Comparison of ENCODE assay signal across 27 cellular contexts in genomic region chr2:32246911-32247310, GRCh38. TPM values are rescaled to one million over a fixed set of nuclear protein-coding genes. Genes with fewer than 3 reads are reported as not detected.
DNase-seq lines count a peak whose midpoint lies in the region; ATAC-seq and TF ChIP-seq lines count a peak whose summit lies in the region.
"Had no signal": no experiment of that assay in that cellular context is flagged by ENCODE, and none has a peak within 500 bp of the region (broad histone marks: within the 10 kb centered on the region; RNA-seq: fewer than 3 reads in every experiment).

No MANE protein-coding gene starts in this region.

- H3K79me2 ChIP-seq in mammary epithelial cell (ENCODE audit: insufficient read depth, low read length): no peaks in the 10 kb centered on the region

- H3K27me3 Mint-ChIP-seq in activated CD4-positive, alpha-beta T cell treated with anti-CD3 and anti-CD28 coated beads for 36 hours: no peaks in the 10 kb centered on the region
- no peaks in the 10 kb centered on the region for H3K27me3 Mint-ChIP-seq in activated naive CD4-positive, alpha-beta T cell treated with anti-CD3 and anti-CD28 coated beads, Interleukin-2, amount 10 ng/mL, durations not matched to agents 7 days and 5 days
- H3K27me3 Mint-ChIP-seq: memory B cell had no signal

- no peaks in the 10 kb centered on the region for H3K9me3 ChIP-seq in MG63
- H3K9me3 ChIP-seq in mammary epithelial cell (replicated peaks; ENCODE audit: insufficient read depth, low read length): no peaks in the 10 kb centered on the region
- H3K9me3 ChIP-seq in mucosa of descending colon: no peaks in the 10 kb centered on the region
- H3K9me3 ChIP-seq: BLaER1 treated with 17β-estradiol and CSF1 and Interleukin-3, amounts not matched to agents 10 nM and 100 nM; psoas muscle; testis had no signal

- no peak overlapping the region for H2AFZ ChIP-seq in mammary epithelial cell (ENCODE audit: low read depth, low read length)

- DNase-seq in MG63 (peak; percentile 24), NCI-H2171 treated with DMSO at 0.1 percent for 48 hours (lab: John Stamatoyannopoulos, UW) (peak; percentile 83), mammary epithelial cell (peak; percentile 23), mucosa of descending colon (no peak), cerebellar nuclear complex (lab: John Stamatoyannopoulos, UW) (no peak), NCI-H510A treated with DMSO at 0.1 percent for 48 hours (lab: John Stamatoyannopoulos, UW) (no peak)
- DNase-seq in activated CD4-positive, alpha-beta T cell treated with anti-CD3 and anti-CD28 coated beads for 36 hours: no peak
- DNase-seq in activated naive CD4-positive, alpha-beta T cell treated with anti-CD3 and anti-CD28 coated beads, Interleukin-2, amount 10 ng/mL, durations not matched to agents 7 days and 5 days: no peak
- DNase-seq: activated CD8-positive, alpha-beta T cell treated with anti-CD3 and anti-CD28 coated beads, Interleukin-2, amount 10 ng/mL, durations not matched to agents 7 days and 5 days; activated effector memory CD4-positive, alpha-beta T cell treated with Interleukin-2 at 50 U/mL for 16 hours; activated naive CD8-positive, alpha-beta T cell treated with anti-CD3 and anti-CD28 coated beads, Interleukin-2, amount 50 U/mL, for 24 hours; KBM-7; NCI-H1436; NCI-H226; NCI-H774; psoas muscle; stimulated activated naive CD4-positive, alpha-beta T cell treated with Interleukin-2 at 50 U/mL for 16 hours; testis had no signal

- H3K36me3 ChIP-seq in MG63 (no peaks in the 10 kb centered on the region), mammary epithelial cell (ENCODE audit: insufficient read depth, low read length) (no peaks in the 10 kb centered on the region), mucosa of descending colon (ENCODE audit: low read depth) (no peaks in the 10 kb centered on the region)

- H4K20me1 ChIP-seq in mammary epithelial cell (ENCODE audit: insufficient read depth, low read length): no peaks in the 10 kb centered on the region
- H4K20me1 ChIP-seq: BLaER1 treated with 17β-estradiol and CSF1 and Interleukin-3, amounts not matched to agents 10 nM and 100 nM had no signal

- TF ChIP-seq CTCF in mammary epithelial cell (conservative IDR thresholded peaks at IDR 0.05 in 1 of 2, IDR thresholded peaks at IDR 0.05 in 1 of 2; ENCODE audit: extremely low read depth in 1 of 2, insufficient read depth in 1 of 2, low read depth in 1 of 2, low read length in 2 of 2) (no peak), mucosa of descending colon (IDR thresholded peaks at IDR 0.05) (no peak)

- H3K36me3 Mint-ChIP-seq in activated CD4-positive, alpha-beta T cell treated with anti-CD3 and anti-CD28 coated beads for 36 hours (ENCODE audit: low read depth): no peaks in the 10 kb centered on the region
- H3K36me3 Mint-ChIP-seq in activated naive CD4-positive, alpha-beta T cell treated with anti-CD3 and anti-CD28 coated beads, Interleukin-2, amount 10 ng/mL, durations not matched to agents 7 days and 5 days: no peaks in the 10 kb centered on the region

- H3K9ac ChIP-seq in mammary epithelial cell (ENCODE audit: insufficient read depth, low read length): no peak overlapping the region
- H3K9ac ChIP-seq: BLaER1 treated with 17β-estradiol and CSF1 and Interleukin-3, amounts not matched to agents 10 nM and 100 nM had no signal

- no peak overlapping the region for H3K27ac ChIP-seq in mammary epithelial cell (ENCODE audit: insufficient read depth, low read depth, low read length)
- H3K27ac ChIP-seq: BLaER1 treated with 17β-estradiol and CSF1 and Interleukin-3, amounts not matched to agents 10 nM and 100 nM; psoas muscle; testis had no signal

- whole genome bisulfite sequencing in mammary epithelial cell (ENCODE audit: low coverage, missing lambda C conversion rate): 18% methylated on average over 4 of the region's 4 CpGs

- H3K27me3 ChIP-seq in MG63 (no peaks in the 10 kb centered on the region), mammary epithelial cell (ENCODE audit: insufficient read depth, low read length) (no peaks in the 10 kb centered on the region)
- H3K27me3 ChIP-seq: BLaER1 treated with 17β-estradiol and CSF1 and Interleukin-3, amounts not matched to agents 10 nM and 100 nM; testis had no signal

- H3K27ac Mint-ChIP-seq in activated CD4-positive, alpha-beta T cell treated with anti-CD3 and anti-CD28 coated beads for 36 hours: no peak overlapping the region
- H3K27ac Mint-ChIP-seq in activated naive CD4-positive, alpha-beta T cell treated with anti-CD3 and anti-CD28 coated beads, Interleukin-2, amount 10 ng/mL, durations not matched to agents 7 days and 5 days: no peak overlapping the region
- H3K27ac Mint-ChIP-seq: activated CD8-positive, alpha-beta T cell treated with anti-CD3 and anti-CD28 coated beads, Interleukin-2, amount 10 ng/mL, durations not matched to agents 7 days and 5 days; activated naive CD8-positive, alpha-beta T cell treated with anti-CD3 and anti-CD28 coated beads, Interleukin-2, amount 50 U/mL, for 24 hours; memory B cell had no signal

- H3K4me3 Mint-ChIP-seq in activated CD4-positive, alpha-beta T cell treated with anti-CD3 and anti-CD28 coated beads for 36 hours: no peak overlapping the region
- H3K4me3 Mint-ChIP-seq in activated naive CD4-positive, alpha-beta T cell treated with anti-CD3 and anti-CD28 coated beads, Interleukin-2, amount 10 ng/mL, durations not matched to agents 7 days and 5 days: no peak overlapping the region
- H3K4me3 Mint-ChIP-seq: activated CD8-positive, alpha-beta T cell treated with anti-CD3 and anti-CD28 coated beads, Interleukin-2, amount 10 ng/mL, durations not matched to agents 7 days and 5 days; activated naive CD8-positive, alpha-beta T cell treated with anti-CD3 and anti-CD28 coated beads, Interleukin-2, amount 50 U/mL, for 24 hours; memory B cell had no signal

- POLR2A ChIA-PET in activated CD4-positive, alpha-beta T cell treated with anti-CD3 and anti-CD28 coated beads for 36 hours (lab: Charles Lee): no interaction called here

- ATAC-seq in mucosa of descending colon: peak; percentile 78
- ATAC-seq in activated CD4-positive, alpha-beta T cell treated with anti-CD3 and anti-CD28 coated beads for 36 hours: no peak
- ATAC-seq: activated CD8-positive, alpha-beta T cell treated with anti-CD3 and anti-CD28 coated beads, Interleukin-2, amount 10 ng/mL, durations not matched to agents 7 days and 5 days; activated naive CD8-positive, alpha-beta T cell treated with anti-CD3 and anti-CD28 coated beads, Interleukin-2, amount 50 U/mL, for 24 hours; HCT116; psoas muscle; Right ventricle myocardium inferior had no signal

- no peak overlapping the region for H3K4me2 ChIP-seq in mammary epithelial cell (ENCODE audit: insufficient read depth, low read depth, low read length)
- H3K4me2 ChIP-seq: BLaER1 treated with 17β-estradiol and CSF1 and Interleukin-3, amounts not matched to agents 10 nM and 100 nM had no signal

- in situ Hi-C loops in mammary epithelial cell (cut with MboI; ENCODE audit: low sequenced_read_pairs in 2 of 2): no loop called here

- H3K4me3 ChIP-seq in MG63 (no peak overlapping the region), mammary epithelial cell (replicated peaks in 1 of 3; ENCODE audit: insufficient read depth in 1 of 3, low read depth in 2 of 3, low read length in 3 of 3) (no peak overlapping the region), mucosa of descending colon (no peak overlapping the region)
- H3K4me3 ChIP-seq: BLaER1 treated with 17β-estradiol and CSF1 and Interleukin-3, amounts not matched to agents 10 nM and 100 nM; psoas muscle; testis had no signal

- dilution Hi-C loops in mammary epithelial cell (cut with HindIII; ENCODE audit: low sequenced_read_pairs): no loop called here

- no TSS peak for BruUV-seq in mammary epithelial cell (replicated peaks; lab: Mats Ljungman, UMichigan)

- no peaks in the 10 kb centered on the region for H3K9me3 Mint-ChIP-seq in activated CD4-positive, alpha-beta T cell treated with anti-CD3 and anti-CD28 coated beads for 36 hours (ENCODE audit: low read depth)
- no peaks in the 10 kb centered on the region for H3K9me3 Mint-ChIP-seq in activated naive CD4-positive, alpha-beta T cell treated with anti-CD3 and anti-CD28 coated beads, Interleukin-2, amount 10 ng/mL, durations not matched to agents 7 days and 5 days
- H3K9me3 Mint-ChIP-seq: activated naive CD8-positive, alpha-beta T cell treated with anti-CD3 and anti-CD28 coated beads, Interleukin-2, amount 50 U/mL, for 24 hours; memory B cell had no signal

- intact Hi-C loops in mammary epithelial cell (cut with micrococcal nuclease): no loop called here
- intact Hi-C loops in mucosa of descending colon (cut with DNase I, micrococcal nuclease): no loop called here
- intact Hi-C loops in activated CD4-positive, alpha-beta T cell treated with anti-CD3 and anti-CD28 coated beads for 36 hours (cut with DNase I, micrococcal nuclease): no loop called here

- CTCF ChIA-PET in mammary epithelial cell (lab: Charles Lee; ENCODE audit: low non-redundant PET): no interaction called here
- CTCF ChIA-PET in activated CD4-positive, alpha-beta T cell treated with anti-CD3 and anti-CD28 coated beads for 36 hours (lab: Charles Lee): interaction anchor here (0.7 kb wide), 1 partner anchor 15 kb away, joined by 3 read pairs; no protein-coding TSS in a partner anchor
- CTCF ChIA-PET in activated naive CD4-positive, alpha-beta T cell treated with anti-CD3 and anti-CD28 coated beads, Interleukin-2, amount 10 ng/mL, durations not matched to agents 7 days and 5 days (lab: Charles Lee): no interaction called here

- H3K4me1 ChIP-seq in mammary epithelial cell (ENCODE audit: insufficient read depth, low read length): no peaks in the 10 kb centered on the region
- H3K4me1 ChIP-seq in mucosa of descending colon (ENCODE audit: low read depth): no peaks in the 10 kb centered on the region
- H3K4me1 ChIP-seq: BLaER1 treated with 17β-estradiol and CSF1 and Interleukin-3, amounts not matched to agents 10 nM and 100 nM; psoas muscle; testis had no signal

- no peaks in the 10 kb centered on the region for H3K4me1 Mint-ChIP-seq in activated CD4-positive, alpha-beta T cell treated with anti-CD3 and anti-CD28 coated beads for 36 hours
- no peaks in the 10 kb centered on the region for H3K4me1 Mint-ChIP-seq in activated naive CD4-positive, alpha-beta T cell treated with anti-CD3 and anti-CD28 coated beads, Interleukin-2, amount 10 ng/mL, durations not matched to agents 7 days and 5 days
- H3K4me1 Mint-ChIP-seq: activated naive CD8-positive, alpha-beta T cell treated with anti-CD3 and anti-CD28 coated beads, Interleukin-2, amount 50 U/mL, for 24 hours; memory B cell had no signal

RNA-seq across cellular contexts. Expression of gene NLRC4, which starts 17.8 kb away (rescaled TPM):
- not detected in 2 replicates for total RNA-seq in MG63 (2014; rRNA removed; shearing (Covaris generic); ENCODE audit: low replicate concordance)
- total RNA-seq in mammary epithelial cell (not detected), mucosa of descending colon (1 to 10 TPM in 2 of 3 donors, under 1 TPM in 1; 0.46 to 1.8 (median 1.5) TPM)
- not detected for polyA plus RNA-seq in mammary epithelial cell
- polyA minus RNA-seq in mammary epithelial cell: not detected
- total RNA-seq in activated CD4-positive, alpha-beta T cell treated with anti-CD3 and anti-CD28 coated beads for 36 hours: under 1 TPM; 0.07 to 0.23 TPM
- total RNA-seq: activated CD8-positive, alpha-beta T cell treated with anti-CD3 and anti-CD28 coated beads, Interleukin-2, amount 10 ng/mL, durations not matched to agents 7 days and 5 days; Daoy; HT1080; myocyte; T-helper 2 cell treated with Interferon-gamma antibody and Interleukin-4, amounts not matched to agents 100 ng/mL and 5 ng/mL, for 36 hours had no signal
- polyA plus RNA-seq: AG04450 had no signal

RNA-seq across cellular contexts. Expression of gene YIPF4, which starts 30.8 kb away (rescaled TPM):
- total RNA-seq in MG63 (2014; rRNA removed; shearing (Covaris generic); ENCODE audit: low replicate concordance): 34.1 and 41.9 TPM in 2 replicates
- 10 to 100 TPM; 17.8 to 45.8 TPM for total RNA-seq in mammary epithelial cell
- 4.0 TPM for polyA plus RNA-seq in mammary epithelial cell
- 1.5 TPM for polyA minus RNA-seq in mammary epithelial cell
- total RNA-seq in mucosa of descending colon: 10 to 100 TPM; 46.8 to 59.4 (median 57.3) TPM
- 10 to 100 TPM; 17.5 to 37.6 TPM for total RNA-seq in activated CD4-positive, alpha-beta T cell treated with anti-CD3 and anti-CD28 coated beads for 36 hours

Comparison
In these comparisons a context has a peak if more than half of its experiments do, and no peak if none do; other contexts are left out.
1. DNase-seq: peak in MG63 (single experiment), NCI-H2171 treated with DMSO at 0.1 percent for 48 hours (single experiment) and mammary epithelial cell (single experiment); none in mucosa of descending colon (0 of 3), activated CD4-positive, alpha-beta T cell treated with anti-CD3 and anti-CD28 coated beads for 36 hours (single experiment), cerebellar nuclear complex (0 of 2), activated naive CD4-positive, alpha-beta T cell treated with anti-CD3 and anti-CD28 coated beads, Interleukin-2, amount 10 ng/mL, durations not matched to agents 7 days and 5 days (single experiment) and NCI-H510A treated with DMSO at 0.1 percent for 48 hours (single experiment).